18 cellular contexts compared by ENCODE assay signal in the genomic region with DNA sequence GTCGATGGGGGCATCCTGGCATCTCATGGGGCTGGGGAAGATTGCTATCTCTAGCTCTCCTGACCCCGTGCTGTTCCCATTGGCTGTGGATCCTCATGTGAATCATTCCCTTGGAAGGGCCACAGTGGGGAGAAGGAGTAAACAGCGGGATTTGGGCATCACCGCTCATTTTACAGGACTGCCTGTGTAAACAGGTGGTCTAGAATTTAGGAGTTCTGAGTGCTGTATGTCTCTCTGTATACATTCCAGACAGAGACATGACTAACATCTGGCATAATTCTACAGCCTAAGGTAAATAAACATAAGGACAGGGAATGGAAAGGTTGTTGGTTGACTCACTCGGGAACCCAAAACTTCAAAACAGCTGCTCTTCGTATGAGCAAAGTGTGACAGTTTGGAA.
A peak's percentile ranks its signal among the peaks of the same experiment; 100 is the strongest.
DNase-seq lines count a peak whose midpoint lies in the region; ATAC-seq and TF ChIP-seq lines count a peak whose summit lies in the region.
"Had no signal": no experiment of that assay in that cellular context is flagged by ENCODE, and none has a peak within 500 bp of the region (broad histone marks: within the 10 kb centered on the region; RNA-seq: fewer than 3 reads in every experiment).

No MANE protein-coding gene starts in this region.

- CTCF ChIA-PET in activated CD8-positive, alpha-beta memory T cell treated with anti-CD3 and anti-CD28 coated beads, Interleukin-2, amount 10 ng/mL, durations not matched to agents 7 days and 5 days (lab: Charles Lee), result no interaction called here

- H3K4me1 ChIP-seq in RWPE2 (ENCODE audit: insufficient read depth, poor library complexity, severe bottlenecking) (peaks cover 6% of the 10 kb centered on the region), skeletal muscle satellite cell (ENCODE audit: control insufficient read depth, insufficient read depth, low read length) (peaks cover 53% of the 10 kb centered on the region)
- H3K4me1 ChIP-seq: colonic mucosa had no signal

- H3K36me3 Mint-ChIP-seq in activated CD8-positive, alpha-beta memory T cell treated with anti-CD3 and anti-CD28 coated beads, Interleukin-2, amount 10 ng/mL, durations not matched to agents 7 days and 5 days, result no peaks in the 10 kb centered on the region
- H3K36me3 Mint-ChIP-seq: CD4-positive, alpha-beta memory T cell; natural killer cell treated with Interleukin-12 subunit alpha and Interleukin-12 subunit beta and Interleukin-15 and Interleukin-18, amount 100 ng/mL, for 72 hours; WTC11 had no signal

- no peaks in the 10 kb centered on the region for H3K4me1 Mint-ChIP-seq in activated CD8-positive, alpha-beta memory T cell treated with anti-CD3 and anti-CD28 coated beads, Interleukin-2, amount 10 ng/mL, durations not matched to agents 7 days and 5 days
- H3K4me1 Mint-ChIP-seq: CD4-positive, alpha-beta memory T cell; WTC11 had no signal

- peak overlapping the region; percentile 17 for H3K27ac ChIP-seq in RWPE2 (ENCODE audit: poor library complexity, severe bottlenecking)
- H3K27ac ChIP-seq: colonic mucosa, tibial nerve had no signal

- no peak overlapping the region for H3K27ac Mint-ChIP-seq in activated CD8-positive, alpha-beta memory T cell treated with anti-CD3 and anti-CD28 coated beads, Interleukin-2, amount 10 ng/mL, durations not matched to agents 7 days and 5 days
- H3K27ac Mint-ChIP-seq: activated naive CD4-positive, alpha-beta T cell treated with anti-CD3 and anti-CD28 coated beads, Interleukin-2, amount 50 U/mL, for 72 hours; CD4-positive, alpha-beta memory T cell; natural killer cell treated with Interleukin-12 subunit alpha and Interleukin-12 subunit beta and Interleukin-15 and Interleukin-18, amount 100 ng/mL, for 72 hours; WTC11 had no signal

- no peaks in the 10 kb centered on the region for H3K27me3 ChIP-seq in RWPE2 (ENCODE audit: insufficient read depth, poor library complexity, severe bottlenecking)
- no peaks in the 10 kb centered on the region for H3K27me3 ChIP-seq in skeletal muscle satellite cell (ENCODE audit: control insufficient read depth, insufficient read depth, low read length)
- H3K27me3 ChIP-seq: colonic mucosa, tibial nerve had no signal

- H3K27me3 Mint-ChIP-seq in activated CD8-positive, alpha-beta memory T cell treated with anti-CD3 and anti-CD28 coated beads, Interleukin-2, amount 10 ng/mL, durations not matched to agents 7 days and 5 days, result peaks cover 40% of the 10 kb centered on the region

- DNase-seq in H4 (ENCODE audit: low spot score) (peak; percentile 93), RWPE2 (ENCODE audit: low spot score) (no peak), fibroblast of mammary gland (ENCODE audit: low read depth) (peak; percentile 97), DMS 273 treated with DMSO at 0.1 percent for 48 hours (lab: John Stamatoyannopoulos, UW) (no peak)
- DNase-seq in activated CD8-positive, alpha-beta memory T cell treated with anti-CD3 and anti-CD28 coated beads, Interleukin-2, amount 10 ng/mL, durations not matched to agents 7 days and 5 days, result no peak
- DNase-seq: CD4-positive, alpha-beta memory T cell; colonic mucosa; GDM1; left ventricle myocardium superior; NCI-H1092 treated with DMSO at 0.1 percent for 48 hours; retina; stimulated activated CD4-positive, alpha-beta T cell treated with anti-CD3 and anti-CD28 coated beads, Interleukin-4, amount 100 ng/mL, for 24 hours had no signal

- TF ChIP-seq CTCF in RWPE2 (IDR thresholded peaks at IDR 0.05; ENCODE audit: poor library complexity, severe bottlenecking) (no peak), fibroblast of mammary gland (conservative IDR thresholded peaks at IDR 0.05; ENCODE audit: control insufficient read depth, insufficient read depth, low read depth, low read length) (no peak)

- no peak overlapping the region for H3K4me3 Mint-ChIP-seq in activated CD8-positive, alpha-beta memory T cell treated with anti-CD3 and anti-CD28 coated beads, Interleukin-2, amount 10 ng/mL, durations not matched to agents 7 days and 5 days
- H3K4me3 Mint-ChIP-seq: CD4-positive, alpha-beta memory T cell; natural killer cell treated with Interleukin-12 subunit alpha and Interleukin-12 subunit beta and Interleukin-15 and Interleukin-18, amount 100 ng/mL, for 72 hours; WTC11 had no signal

- H3K9me3 Mint-ChIP-seq in activated CD8-positive, alpha-beta memory T cell treated with anti-CD3 and anti-CD28 coated beads, Interleukin-2, amount 10 ng/mL, durations not matched to agents 7 days and 5 days (ENCODE audit: low read depth), result no peaks in the 10 kb centered on the region
- H3K9me3 Mint-ChIP-seq: activated naive CD4-positive, alpha-beta T cell treated with anti-CD3 and anti-CD28 coated beads, Interleukin-2, amount 50 U/mL, for 72 hours; natural killer cell treated with Interleukin-12 subunit alpha and Interleukin-12 subunit beta and Interleukin-15 and Interleukin-18, amount 100 ng/mL, for 72 hours had no signal

- H3K9ac ChIP-seq in skeletal muscle satellite cell (ENCODE audit: low read depth, low read length), result peak overlapping the region; percentile 0

- peak; percentile 96 for ATAC-seq in RWPE2 (ENCODE audit: low read depth)
- no peak for ATAC-seq in activated CD8-positive, alpha-beta memory T cell treated with anti-CD3 and anti-CD28 coated beads, Interleukin-2, amount 10 ng/mL, durations not matched to agents 7 days and 5 days
- no peak for ATAC-seq in HG02938 (IDR thresholded peaks at IDR 0.05; ENCODE audit: unreplicated experiment)
- ATAC-seq: left ventricle myocardium superior; natural killer cell treated with Interleukin-12 subunit alpha and Interleukin-12 subunit beta and Interleukin-15 and Interleukin-18, amount 100 ng/mL, for 72 hours; WTC11 had no signal

- peak overlapping the region; percentile 25 for H3K4me2 ChIP-seq in skeletal muscle satellite cell (ENCODE audit: low read length)

- H3K9me3 ChIP-seq in RWPE2 (ENCODE audit: severe bottlenecking) (no peaks in the 10 kb centered on the region), skeletal muscle satellite cell (replicated peaks; ENCODE audit: low read length) (peaks cover 3% of the 10 kb centered on the region)
- H3K9me3 ChIP-seq: colonic mucosa, tibial nerve had no signal

- H3K4me3 ChIP-seq in RWPE2 (ENCODE audit: severe bottlenecking), result no peak overlapping the region
- no peak overlapping the region for H3K4me3 ChIP-seq in fibroblast of mammary gland (ENCODE audit: control insufficient read depth, low read depth, low read length)
- no peak overlapping the region for H3K4me3 ChIP-seq in skeletal muscle satellite cell (ENCODE audit: low read length)
- H3K4me3 ChIP-seq: colonic mucosa, tibial nerve had no signal

- H3K36me3 ChIP-seq in RWPE2 (ENCODE audit: low read depth) (no peaks in the 10 kb centered on the region), skeletal muscle satellite cell (ENCODE audit: insufficient read depth, low read length) (no peaks in the 10 kb centered on the region)
- H3K36me3 ChIP-seq: colonic mucosa, tibial nerve had no signal

Comparison
In these comparisons a context has a peak if more than half of its experiments do, and no peak if none do; other contexts are left out.
1. DNase-seq: peak in H4 (single experiment) and fibroblast of mammary gland (single experiment); none in RWPE2 (single experiment), DMS 273 treated with DMSO at 0.1 percent for 48 hours (single experiment) and activated CD8-positive, alpha-beta memory T cell treated with anti-CD3 and anti-CD28 coated beads, Interleukin-2, amount 10 ng/mL, durations not matched to agents 7 days and 5 days (single experiment).